Comparison of ENCODE assay signal across 9 cellular contexts in genomic region chr12:118034429-118035193, GRCh38. TPM values are rescaled to one million over a fixed set of nuclear protein-coding genes. Genes with fewer than 3 reads are reported as not detected.
DNase-seq lines count a peak whose midpoint lies in the region; ATAC-seq and TF ChIP-seq lines count a peak whose summit lies in the region.
"Had no signal": no experiment of that assay in that cellular context is flagged by ENCODE, and none has a peak within 500 bp of the region (broad histone marks: within the 10 kb centered on the region; RNA-seq: fewer than 3 reads in every experiment).

No MANE protein-coding gene starts in this region.

- no peaks in the 10 kb centered on the region for H3K27me3 Mint-ChIP-seq in T-helper 17 cell

- no peaks in the 10 kb centered on the region for H3K4me1 ChIP-seq in HEK293 (ENCODE audit: control insufficient read depth, insufficient read depth, low read length)

- CTCF ChIA-PET in BJ (lab: Yijun Ruan, JAX), result interaction anchor here (1.1 to 3.7 kb wide), 7 partner anchors 9 to 160 kb away, joined by 3 to 31 read pairs (median 4); no protein-coding TSS in a partner anchor
- CTCF ChIA-PET in HEK293 (lab: Yijun Ruan, JAX), result interaction anchor here (0.7 to 4.2 kb wide), 8 partner anchors 13 to 706 kb away, joined by 3 to 55 read pairs (median 4); no protein-coding TSS in a partner anchor

- H3K4me1 Mint-ChIP-seq in T-helper 17 cell, result peaks cover 16% of the 10 kb centered on the region

- ATAC-seq in T-helper 17 cell (peak; percentile 65), GM19463 (IDR thresholded peaks at IDR 0.05; ENCODE audit: unreplicated experiment) (no peak)

- H3K4me3 Mint-ChIP-seq in T-helper 17 cell, result peak overlapping the region; percentile 55

- H3K27ac Mint-ChIP-seq in T-helper 17 cell, result peak overlapping the region; percentile 88

- TF ChIP-seq CTCF in BJ (IDR thresholded peaks at IDR 0.05; ENCODE audit: insufficient read depth, low read depth, low read length) (peak; percentile 58), HEK293 (tag by site-specific recombination; IDR thresholded peaks at IDR 0.05) (no peak)

- POLR2A ChIA-PET in BJ (lab: Charles Lee) (no interaction called here), HEK293 (lab: Yijun Ruan, JAX) (interaction anchor here (1.0 to 1.3 kb wide), 2 partner anchors 10 to 29 kb away, joined by 6 to 7 read pairs; no protein-coding TSS in a partner anchor)

- H3K36me3 ChIP-seq in BJ (ENCODE audit: control insufficient read depth, insufficient read depth, low read length) (peaks cover 34% of the 10 kb centered on the region), HEK293 (ENCODE audit: control insufficient read depth in 2 of 2, insufficient read depth in 1 of 2, low read length in 2 of 2) (peaks cover 64 to 93% of the 10 kb centered on the region in 2 experiments)

- 0 out of 2 replicates have a peak overlapping the region, but pooled peaks have one; percentile 6 for H3K27ac ChIP-seq in HEK293 (ENCODE audit: extremely low read depth, low read depth, low read length)
- H3K27ac ChIP-seq: HL-60 had no signal

- peaks cover 14% of the 10 kb centered on the region for H3K36me3 Mint-ChIP-seq in T-helper 17 cell (ENCODE audit: low read depth)

- H3K27me3 ChIP-seq in BJ (ENCODE audit: control insufficient read depth, insufficient read depth, low read length), result no peaks in the 10 kb centered on the region

- no peak for DNase-seq in BJ (ENCODE audit: low read depth)
- DNase-seq in T-helper 17 cell, result no peak
- DNase-seq in fibroblast of peridontal ligament (ENCODE audit: extremely low read depth), result peak; percentile 83
- DNase-seq in retina, result peak; percentile 56
- DNase-seq in LoVo (ENCODE audit: low spot score), result no peak
- no peak for DNase-seq in effector CD8-positive, alpha-beta T cell (lab: John Stamatoyannopoulos, UW)

- no peaks in the 10 kb centered on the region for H3K9me3 ChIP-seq in HEK293 (ENCODE audit: control insufficient read depth, insufficient read depth, low read depth, low read length)
- no peaks in the 10 kb centered on the region for H3K9me3 ChIP-seq in T-helper 17 cell (ENCODE audit: control insufficient read depth, low read length, poor library complexity, severe bottlenecking)

- no peak overlapping the region for H3K4me3 ChIP-seq in BJ (ENCODE audit: low read depth, low read length)
- no peak overlapping the region for H3K4me3 ChIP-seq in HEK293 (ENCODE audit: low read depth, low read length)

TF ChIP-seq in HEK293, 187 proteins besides CTCF, POLR2A, EP300 and RAD21:
- peak; percentile 31; the same call in 1 of the 2 replicates for TF ChIP-seq ZNF654 (tag by site-specific recombination; IDR thresholded peaks at IDR 0.05; ENCODE audit: low read depth)
- TF ChIP-seq ZNF596 (tag by site-specific recombination; IDR thresholded peaks at IDR 0.05), result 0 out of 2 replicates have a peak, but pooled peaks have one; percentile 30
- TF ChIP-seq ZSCAN23 (tag by site-specific recombination; IDR thresholded peaks at IDR 0.05), result no peak
- no peak for TF ChIP-seq ZNF280C (tag by site-specific recombination; IDR thresholded peaks at IDR 0.05)
TF ChIP-seq in HEK293: peak in this region for 2.

RNA-seq across cellular contexts. Expression of gene RFC5, which starts 18.1 kb away (rescaled TPM):
- 11.5 and 13.3 TPM in 2 replicates for polyA plus RNA-seq in BJ (2011; rRNA removed)
- 6.8 and 7.8 TPM in 2 replicates for polyA minus RNA-seq in BJ (2011; rRNA and poly(A)+ RNA removed)
- total RNA-seq in T-helper 17 cell, result 10 to 100 TPM; 10.6 to 15.8 TPM

RNA-seq across cellular contexts. Expression of gene WSB2, which starts 26.4 kb away (rescaled TPM):
- 156 and 234 TPM in 2 replicates for polyA plus RNA-seq in BJ (2011; rRNA removed)
- 238 and 393 TPM in 2 replicates for polyA minus RNA-seq in BJ (2011; rRNA and poly(A)+ RNA removed)
- 10 to 100 TPM; 26.9 to 36.2 TPM for total RNA-seq in T-helper 17 cell

Comparison
In these comparisons a context has a peak if more than half of its experiments do, and no peak if none do; other contexts are left out.
1. DNase-seq: peak in fibroblast of peridontal ligament (single experiment) and retina (single experiment); none in BJ (single experiment), T-helper 17 cell (0 of 3), LoVo (single experiment) and effector CD8-positive, alpha-beta T cell (single experiment).